In genomic region chr2:212777020-212777491, GRCh38 we compare ENCODE assay signal across 8 cellular contexts.
DNase-seq lines count a peak whose midpoint lies in the region; ATAC-seq, FAIRE-seq and TF ChIP-seq lines count a peak whose summit lies in the region.

No MANE protein-coding gene starts in this region.

- no peak for DNase-seq in right atrium auricular region (ENCODE audit: low spot score)
- no peak for DNase-seq in left cardiac atrium
- DNase-seq in HFF-Myc (ENCODE audit: extremely low read depth, low read depth), result peak; percentile 5
- peak; percentile 47 for DNase-seq in NCI-H1694 treated with DMSO at 0.1 percent for 48 hours (lab: John Stamatoyannopoulos, UW)
- peak; percentile 79 for DNase-seq in adipocyte (ENCODE audit: low read depth)
- DNase-seq in inferior parietal cortex (ENCODE audit: extremely low spot score), result peak; percentile 71
- DNase-seq in GM12891 (ENCODE audit: insufficient read length, low spot score), result no peak

- no peaks in the 10 kb centered on the region for H3K27me3 ChIP-seq in right atrium auricular region
- no peaks in the 10 kb centered on the region for H3K27me3 ChIP-seq in adipocyte (replicated peaks; ENCODE audit: control insufficient read depth, insufficient read depth, low read length)
- no peaks in the 10 kb centered on the region for H3K27me3 ChIP-seq in thymus (ENCODE audit: control insufficient read depth, insufficient read depth)

- H3K9me3 ChIP-seq in right atrium auricular region (no peaks in the 10 kb centered on the region), adipocyte (ENCODE audit: control insufficient read depth, low read length) (no peaks in the 10 kb centered on the region), thymus (ENCODE audit: control insufficient read depth) (no peaks in the 10 kb centered on the region)

- 16% methylated on average over 3 of the region's 3 CpGs for WGBS in thymus

- H3K36me3 ChIP-seq in right atrium auricular region (no peaks in the 10 kb centered on the region), adipocyte (ENCODE audit: control insufficient read depth, insufficient read depth, low read length, severe bottlenecking) (no peaks in the 10 kb centered on the region), thymus (ENCODE audit: control insufficient read depth, insufficient read depth) (no peaks in the 10 kb centered on the region)

- peaks cover 0 to 4% of the 10 kb centered on the region in 2 donors for H3K4me1 ChIP-seq in right atrium auricular region
- peaks cover 6% of the 10 kb centered on the region for H3K4me1 ChIP-seq in adipocyte (ENCODE audit: control insufficient read depth, insufficient read depth, low read length)
- H3K4me1 ChIP-seq in thymus (ENCODE audit: control insufficient read depth, insufficient read depth, low read length), result no peaks in the 10 kb centered on the region

- TF ChIP-seq CTCF in right atrium auricular region (IDR thresholded peaks at IDR 0.05) (peak; percentile 49 to 76), HFF-Myc (IDR thresholded peaks at IDR 0.05; ENCODE audit: low read depth, low read length, missing control alignments) (peak; percentile 19)

- intact Hi-C loops in left cardiac atrium (cut with DNase I), result loop anchor here (2.0 to 10.0 kb wide), 4 partner anchors 115 to 378 kb away; partner anchors contain the start of gene IKZF2 (in 1 of the 2)

- no peak for ATAC-seq in left cardiac atrium

- no peak for FAIRE-seq in GM12891 (lab: Jason Lieb, UNC)

- H3K9ac ChIP-seq in adipocyte (ENCODE audit: low read length), result peak overlapping the region; percentile 48

- H3K4me3 ChIP-seq in right atrium auricular region (no peak overlapping the region), HFF-Myc (replicated peaks; ENCODE audit: low read depth, low read length) (no peak overlapping the region), adipocyte (ENCODE audit: low read length) (peak overlapping the region; percentile 12), thymus (ENCODE audit: low read length) (peak overlapping the region; percentile 12)

- TF ChIP-seq POLR2A in GM12891 (IDR thresholded peaks at IDR 0.05; ENCODE audit: low read depth, low read length), result no peak

- no peak overlapping the region for H3K27ac ChIP-seq in right atrium auricular region
- H3K27ac ChIP-seq in thymus (ENCODE audit: low read depth), result no peak overlapping the region

TF ChIP-seq in GM12891, 5 proteins besides CTCF, POLR2A, EP300 and RAD21:
- TF ChIP-seq POU2F2 (IDR thresholded peaks at IDR 0.05; ENCODE audit: low read depth, low read length), result no peak
- no peak for TF ChIP-seq PAX5 (IDR thresholded peaks at IDR 0.05; ENCODE audit: insufficient read depth, low read length, severe bottlenecking)
- no peak for TF ChIP-seq POLR2AphosphoS5 (IDR thresholded peaks at IDR 0.05; ENCODE audit: low read depth, low read length)
- TF ChIP-seq SPI1 (IDR thresholded peaks at IDR 0.05; ENCODE audit: low read depth, low read length), result no peak
- no peak for TF ChIP-seq TAF1 (IDR thresholded peaks at IDR 0.05; ENCODE audit: low read depth, low read length)

Comparison
In these comparisons a context has a peak if more than half of its experiments do, and no peak if none do; other contexts are left out.
1. DNase-seq: peak in HFF-Myc (single experiment), NCI-H1694 treated with DMSO at 0.1 percent for 48 hours (single experiment), adipocyte (single experiment) and inferior parietal cortex (single experiment); none in right atrium auricular region (single experiment), left cardiac atrium (single experiment) and GM12891 (single experiment).
2. H3K4me3 ChIP-seq: peak in adipocyte (single experiment) and thymus (single experiment); none in right atrium auricular region (0 of 2) and HFF-Myc (single experiment).